In the genomic region with DNA sequence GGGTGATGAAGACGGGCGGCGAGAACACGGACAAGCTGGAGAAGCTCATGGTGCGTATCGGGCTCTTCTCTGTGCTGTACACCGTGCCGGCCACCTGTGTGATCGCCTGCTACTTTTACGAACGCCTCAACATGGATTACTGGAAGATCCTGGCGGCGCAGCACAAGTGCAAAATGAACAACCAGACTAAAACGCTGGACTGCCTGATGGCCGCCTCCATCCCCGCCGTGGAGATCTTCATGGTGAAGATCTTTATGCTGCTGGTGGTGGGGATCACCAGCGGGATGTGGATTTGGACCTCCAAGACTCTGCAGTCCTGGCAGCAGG, we compare ENCODE assay signal across 15 cellular contexts. TPM values are rescaled to one million over a fixed set of nuclear protein-coding genes. Genes with fewer than 3 reads are reported as not detected.
DNase-seq lines count a peak whose midpoint lies in the region; ATAC-seq and TF ChIP-seq lines count a peak whose summit lies in the region.
"Had no signal": no experiment of that assay in that cellular context is flagged by ENCODE, and none has a peak within 500 bp of the region (broad histone marks: within the 10 kb centered on the region; RNA-seq: fewer than 3 reads in every experiment).

No MANE protein-coding gene starts in this region.

- H3K4me1 ChIP-seq in ectodermal cell (ENCODE audit: control insufficient read depth, insufficient read depth, low read length), result peaks cover 38% of the 10 kb centered on the region

- no peak for ATAC-seq in GM21367 (IDR thresholded peaks at IDR 0.05; ENCODE audit: unreplicated experiment)
- ATAC-seq: K562, PC-3 had no signal

- no peak for TF ChIP-seq CTCF in nephron progenitor cell (IDR thresholded peaks at IDR 0.05)
- no peak for TF ChIP-seq CTCF in type B pancreatic cell (conservative IDR thresholded peaks at IDR 0.05)
- no peak for TF ChIP-seq CTCF in coronary artery (IDR thresholded peaks at IDR 0.05)

- no peak for DNase-seq in activated naive CD4-positive, alpha-beta T cell treated with anti-CD3 and anti-CD28 coated beads, Interleukin-2, amount 10 ng/mL, durations not matched to agents 7 days and 5 days
- no peak for DNase-seq in activated naive CD4-positive, alpha-beta T cell treated with anti-CD3 and anti-CD28 coated beads for 36 hours
- no peak for DNase-seq in nephron progenitor cell
- no peak for DNase-seq in type B pancreatic cell (ENCODE audit: extremely low spot score, unreplicated experiment)
- DNase-seq in NCI-H1092 treated with DMSO at 0.1 percent for 48 hours (lab: John Stamatoyannopoulos, UW), result no peak
- no peak for DNase-seq in coronary artery (ENCODE audit: low spot score)
- DNase-seq: C1 segment of cervical spinal cord, NCI-H1048, NCI-H2107, NCI-H226, PC-3 had no signal

- intact Hi-C loops in activated naive CD4-positive, alpha-beta T cell treated with anti-CD3 and anti-CD28 coated beads for 36 hours (cut with micrococcal nuclease), result loop anchor here (10.0 kb wide), 1 partner anchor 119 kb away; no protein-coding TSS in a partner anchor

- CTCF ChIA-PET in activated naive CD4-positive, alpha-beta T cell treated with anti-CD3 and anti-CD28 coated beads, Interleukin-2, amount 10 ng/mL, durations not matched to agents 7 days and 5 days (lab: Charles Lee), result no interaction called here
- CTCF ChIA-PET in activated naive CD4-positive, alpha-beta T cell treated with anti-CD3 and anti-CD28 coated beads for 36 hours (lab: Charles Lee), result no interaction called here

- peaks cover 3% of the 10 kb centered on the region for H3K36me3 ChIP-seq in ectodermal cell (ENCODE audit: control insufficient read depth, insufficient read depth, low read length)

- H3K27me3 Mint-ChIP-seq in activated naive CD4-positive, alpha-beta T cell treated with anti-CD3 and anti-CD28 coated beads, Interleukin-2, amount 10 ng/mL, durations not matched to agents 7 days and 5 days, result peaks cover 56% of the 10 kb centered on the region
- peaks cover 57% of the 10 kb centered on the region for H3K27me3 Mint-ChIP-seq in activated naive CD4-positive, alpha-beta T cell treated with anti-CD3 and anti-CD28 coated beads for 36 hours (ENCODE audit: low read depth)
- peaks cover 8% of the 10 kb centered on the region for H3K27me3 Mint-ChIP-seq in nephron progenitor cell (ENCODE audit: low read depth, poor library complexity)
- H3K27me3 Mint-ChIP-seq in type B pancreatic cell, result peaks cover 68% of the 10 kb centered on the region

- no peaks in the 10 kb centered on the region for H3K9me3 Mint-ChIP-seq in activated naive CD4-positive, alpha-beta T cell treated with anti-CD3 and anti-CD28 coated beads, Interleukin-2, amount 10 ng/mL, durations not matched to agents 7 days and 5 days
- H3K9me3 Mint-ChIP-seq in activated naive CD4-positive, alpha-beta T cell treated with anti-CD3 and anti-CD28 coated beads for 36 hours, result no peaks in the 10 kb centered on the region
- no peaks in the 10 kb centered on the region for H3K9me3 Mint-ChIP-seq in nephron progenitor cell
- no peaks in the 10 kb centered on the region for H3K9me3 Mint-ChIP-seq in type B pancreatic cell

- peak overlapping the region; percentile 84 for H3K27ac Mint-ChIP-seq in activated naive CD4-positive, alpha-beta T cell treated with anti-CD3 and anti-CD28 coated beads, Interleukin-2, amount 10 ng/mL, durations not matched to agents 7 days and 5 days
- no peak overlapping the region for H3K27ac Mint-ChIP-seq in activated naive CD4-positive, alpha-beta T cell treated with anti-CD3 and anti-CD28 coated beads for 36 hours
- H3K27ac Mint-ChIP-seq in nephron progenitor cell (no peak overlapping the region), type B pancreatic cell (no peak overlapping the region)

- H3K9me3 ChIP-seq in ectodermal cell (ENCODE audit: control insufficient read depth, low read length), result no peaks in the 10 kb centered on the region

- peak overlapping the region; percentile 26 for H3K4me3 Mint-ChIP-seq in activated naive CD4-positive, alpha-beta T cell treated with anti-CD3 and anti-CD28 coated beads, Interleukin-2, amount 10 ng/mL, durations not matched to agents 7 days and 5 days
- H3K4me3 Mint-ChIP-seq in activated naive CD4-positive, alpha-beta T cell treated with anti-CD3 and anti-CD28 coated beads for 36 hours, result no peak overlapping the region
- H3K4me3 Mint-ChIP-seq in nephron progenitor cell (peak overlapping the region; percentile 91), type B pancreatic cell (peak overlapping the region; percentile 90)

- H3K27me3 ChIP-seq in ectodermal cell (ENCODE audit: control insufficient read depth, insufficient read depth, low read length, poor library complexity, severe bottlenecking), result peaks cover 92% of the 10 kb centered on the region

- H3K27ac ChIP-seq in ectodermal cell (ENCODE audit: insufficient read depth, low read depth, low read length, poor library complexity, severe bottlenecking) (no peak overlapping the region), coronary artery (no peak overlapping the region)

- H3K36me3 Mint-ChIP-seq in activated naive CD4-positive, alpha-beta T cell treated with anti-CD3 and anti-CD28 coated beads, Interleukin-2, amount 10 ng/mL, durations not matched to agents 7 days and 5 days, result peaks cover 2% of the 10 kb centered on the region
- no peaks in the 10 kb centered on the region for H3K36me3 Mint-ChIP-seq in activated naive CD4-positive, alpha-beta T cell treated with anti-CD3 and anti-CD28 coated beads for 36 hours (ENCODE audit: low read depth)
- no peaks in the 10 kb centered on the region for H3K36me3 Mint-ChIP-seq in nephron progenitor cell (ENCODE audit: low read depth)
- H3K36me3 Mint-ChIP-seq in type B pancreatic cell, result peaks cover 14% of the 10 kb centered on the region

- peak overlapping the region; percentile 74 for H3K4me3 ChIP-seq in ectodermal cell (ENCODE audit: insufficient read depth, low read depth, low read length)
- no peak overlapping the region for H3K4me3 ChIP-seq in coronary artery
- H3K4me3 ChIP-seq: K562 had no signal

- peaks cover 9% of the 10 kb centered on the region for H3K4me1 Mint-ChIP-seq in activated naive CD4-positive, alpha-beta T cell treated with anti-CD3 and anti-CD28 coated beads, Interleukin-2, amount 10 ng/mL, durations not matched to agents 7 days and 5 days
- H3K4me1 Mint-ChIP-seq in activated naive CD4-positive, alpha-beta T cell treated with anti-CD3 and anti-CD28 coated beads for 36 hours (ENCODE audit: low read depth), result peaks cover 13% of the 10 kb centered on the region
- H3K4me1 Mint-ChIP-seq in nephron progenitor cell (peaks cover 59% of the 10 kb centered on the region), type B pancreatic cell (ENCODE audit: unreplicated experiment) (peaks cover 15% of the 10 kb centered on the region)

- 16 to 19% methylated on average over 18 of the region's 18 CpGs for WGBS in ectodermal cell, 2 experiments

RNA-seq across cellular contexts. Expression of gene FZD10, which starts 1.9 kb away (rescaled TPM):
- not detected for total RNA-seq in activated naive CD4-positive, alpha-beta T cell treated with anti-CD3 and anti-CD28 coated beads for 36 hours
- 39.9 TPM for polyA plus RNA-seq in ectodermal cell (2013, experiment 1 of 4)
- 44.4 TPM for polyA plus RNA-seq in ectodermal cell (2013, experiment 2 of 4)
- polyA plus RNA-seq in ectodermal cell (2013, experiment 3 of 4), result 44.1 TPM
- polyA plus RNA-seq in ectodermal cell (2013, experiment 4 of 4), result 49.9 TPM
- 7.5 and 17.7 TPM in 2 replicates for total RNA-seq in type B pancreatic cell (ENCODE audit: low replicate concordance)
- total RNA-seq: HT-29, K562, PC-3 had no signal
- polyA plus RNA-seq: K562 had no signal
